Comparison of ENCODE assay signal across 8 cellular contexts in genomic region chr9:38068616-38068865, GRCh38. TPM values are rescaled to one million over a fixed set of nuclear protein-coding genes. Genes with fewer than 3 reads are reported as not detected.
DNase-seq lines count a peak whose midpoint lies in the region; ATAC-seq, FAIRE-seq and TF ChIP-seq lines count a peak whose summit lies in the region.

No MANE protein-coding gene starts in this region.

- peak overlapping the region; percentile 80 for H3K27ac ChIP-seq in neural cell (ENCODE audit: low read length)

- peak; percentile 59 for TF ChIP-seq RAD21 in neural cell (conservative IDR thresholded peaks at IDR 0.05)

- TF ChIP-seq CTCF in GM10266 (IDR thresholded peaks at IDR 0.05; ENCODE audit: control insufficient read depth, insufficient read depth, low read depth, missing control alignments) (peak; percentile 76), fibroblast of mammary gland (conservative IDR thresholded peaks at IDR 0.05; ENCODE audit: control insufficient read depth, insufficient read depth, low read depth, low read length) (no peak), neural cell (IDR thresholded peaks at IDR 0.05; ENCODE audit: poor library complexity, severe bottlenecking) (no peak)

- no peak overlapping the region for H3K4me2 ChIP-seq in neural cell (ENCODE audit: low read length)

- ATAC-seq in GM21723 (IDR thresholded peaks at IDR 0.05; ENCODE audit: unreplicated experiment): peak; percentile 47

- H3K9me2 ChIP-seq in neural cell (ENCODE audit: insufficient read depth, low read length): no peaks in the 10 kb centered on the region

- peaks cover 5% of the 10 kb centered on the region for H4K20me1 ChIP-seq in neural cell (ENCODE audit: insufficient read depth)

- H3K9ac ChIP-seq in neural cell (ENCODE audit: low read length): peak overlapping the region; percentile 86

- H2AFZ ChIP-seq in neural cell (ENCODE audit: low read depth, low read length): no peak overlapping the region

- no peak for FAIRE-seq in H54 (lab: Jason Lieb, UNC)

- H3F3A ChIP-seq in neural cell (ENCODE audit: insufficient read depth, low read length, poor library complexity, severe bottlenecking): no peaks in the 10 kb centered on the region

- DNase-seq in GM10266 (ENCODE audit: extremely low spot score) (peak; percentile 74), LHCN-M2 (ENCODE audit: low read depth) (peak; percentile 47), activated T-cell treated with anti-CD3 and anti-CD28 coated beads for 24 hours (ENCODE audit: low read depth) (peak; percentile 18), fibroblast of mammary gland (ENCODE audit: low read depth) (no peak), middle frontal gyrus (ENCODE audit: extremely low spot score, low spot score) (no peak), H54 (ENCODE audit: insufficient read length, low spot score) (no peak)

- TF ChIP-seq EP300 in neural cell (conservative IDR thresholded peaks at IDR 0.05; ENCODE audit: poor library complexity, severe bottlenecking): no peak

- TF ChIP-seq POLR2A in H54 (IDR thresholded peaks at IDR 0.05; ENCODE audit: low read depth, low read length): no peak

- no peaks in the 10 kb centered on the region for H3K36me3 ChIP-seq in neural cell (ENCODE audit: insufficient read depth, low read length)

- no peaks in the 10 kb centered on the region for H3K9me3 ChIP-seq in neural cell (ENCODE audit: low read length)

- peak overlapping the region; percentile 76 for H3K4me3 ChIP-seq in fibroblast of mammary gland (ENCODE audit: control insufficient read depth, low read depth, low read length)
- H3K4me3 ChIP-seq in neural cell (ENCODE audit: low read length): peak overlapping the region; percentile 97

- H3K27me3 ChIP-seq in neural cell (ENCODE audit: insufficient read depth, low read depth, low read length): no peaks in the 10 kb centered on the region

- H3K79me2 ChIP-seq in neural cell (replicated peaks; ENCODE audit: insufficient read depth, low read length): peaks cover 49% of the 10 kb centered on the region

TF ChIP-seq in neural cell, 6 proteins besides CTCF, POLR2A, EP300 and RAD21:
- TF ChIP-seq SMC3 (conservative IDR thresholded peaks at IDR 0.05; ENCODE audit: poor library complexity): no peak
- TF ChIP-seq, protein P1, sequence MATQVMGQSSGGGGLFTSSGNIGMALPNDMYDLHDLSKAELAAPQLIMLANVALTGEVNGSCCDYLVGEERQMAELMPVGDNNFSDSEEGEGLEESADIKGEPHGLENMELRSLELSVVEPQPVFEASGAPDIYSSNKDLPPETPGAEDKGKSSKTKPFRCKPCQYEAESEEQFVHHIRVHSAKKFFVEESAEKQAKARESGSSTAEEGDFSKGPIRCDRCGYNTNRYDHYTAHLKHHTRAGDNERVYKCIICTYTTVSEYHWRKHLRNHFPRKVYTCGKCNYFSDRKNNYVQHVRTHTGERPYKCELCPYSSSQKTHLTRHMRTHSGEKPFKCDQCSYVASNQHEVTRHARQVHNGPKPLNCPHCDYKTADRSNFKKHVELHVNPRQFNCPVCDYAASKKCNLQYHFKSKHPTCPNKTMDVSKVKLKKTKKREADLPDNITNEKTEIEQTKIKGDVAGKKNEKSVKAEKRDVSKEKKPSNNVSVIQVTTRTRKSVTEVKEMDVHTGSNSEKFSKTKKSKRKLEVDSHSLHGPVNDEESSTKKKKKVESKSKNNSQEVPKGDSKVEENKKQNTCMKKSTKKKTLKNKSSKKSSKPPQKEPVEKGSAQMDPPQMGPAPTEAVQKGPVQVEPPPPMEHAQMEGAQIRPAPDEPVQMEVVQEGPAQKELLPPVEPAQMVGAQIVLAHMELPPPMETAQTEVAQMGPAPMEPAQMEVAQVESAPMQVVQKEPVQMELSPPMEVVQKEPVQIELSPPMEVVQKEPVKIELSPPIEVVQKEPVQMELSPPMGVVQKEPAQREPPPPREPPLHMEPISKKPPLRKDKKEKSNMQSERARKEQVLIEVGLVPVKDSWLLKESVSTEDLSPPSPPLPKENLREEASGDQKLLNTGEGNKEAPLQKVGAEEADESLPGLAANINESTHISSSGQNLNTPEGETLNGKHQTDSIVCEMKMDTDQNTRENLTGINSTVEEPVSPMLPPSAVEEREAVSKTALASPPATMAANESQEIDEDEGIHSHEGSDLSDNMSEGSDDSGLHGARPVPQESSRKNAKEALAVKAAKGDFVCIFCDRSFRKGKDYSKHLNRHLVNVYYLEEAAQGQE (IDR thresholded peaks at IDR 0.05; ENCODE audit: borderline replicate concordance): no peak
- no peak for TF ChIP-seq TAF1 (IDR thresholded peaks at IDR 0.05; ENCODE audit: low read depth)
- TF ChIP-seq POLR2AphosphoS5 (IDR thresholded peaks at IDR 0.05): no peak
- no peak for TF ChIP-seq EZH2 (IDR thresholded peaks at IDR 0.05; ENCODE audit: borderline replicate concordance, insufficient read depth, low read length, poor library complexity, severe bottlenecking)
- TF ChIP-seq MXI1 (conservative IDR thresholded peaks at IDR 0.05; ENCODE audit: poor library complexity, severe bottlenecking): no peak

RNA-seq across cellular contexts. Expression of gene SHB, which starts 0.5 kb away (rescaled TPM):
- 27.1 and 33.2 TPM in 2 replicates for total RNA-seq in LHCN-M2 (2014; rRNA removed)
- polyA plus RNA-seq in LHCN-M2 (2012): 17.6 TPM
- 17.5 and 19.4 TPM in 2 replicates for polyA plus RNA-seq in neural cell
- 38.4 and 43.1 TPM in 2 replicates for polyA minus RNA-seq in neural cell

Comparison
In these comparisons a context has a peak if more than half of its experiments do, and no peak if none do; other contexts are left out.
1. DNase-seq: peak in GM10266 (single experiment), LHCN-M2 (single experiment) and activated T-cell treated with anti-CD3 and anti-CD28 coated beads for 24 hours (single experiment); none in fibroblast of mammary gland (single experiment), middle frontal gyrus (single experiment) and H54 (single experiment).